In genomic region chr7:517848-518629, GRCh38 we compare ENCODE assay signal across 9 cellular contexts. TPM values are rescaled to one million over a fixed set of nuclear protein-coding genes. Genes with fewer than 3 reads are reported as not detected.
DNase-seq lines count a peak whose midpoint lies in the region; ATAC-seq and FAIRE-seq lines count a peak whose summit lies in the region.
"Had no signal": no experiment of that assay in that cellular context is flagged by ENCODE, and none has a peak within 500 bp of the region (broad histone marks: within the 10 kb centered on the region; RNA-seq: fewer than 3 reads in every experiment).

No MANE protein-coding gene starts in this region.

- POLR2A ChIA-PET in T-cell (lab: Charles Lee): no interaction called here

- peaks cover 40% of the 10 kb centered on the region for H3K27me3 ChIP-seq in effector memory CD4-positive, alpha-beta T cell (replicated peaks; ENCODE audit: control insufficient read depth, insufficient read depth, low read length, poor library complexity, severe bottlenecking)

- no peaks in the 10 kb centered on the region for H3K36me3 Mint-ChIP-seq in T-cell
- H3K36me3 Mint-ChIP-seq: activated naive CD4-positive, alpha-beta T cell treated with anti-CD3 and anti-CD28 coated beads, Interleukin-2, amount 50 U/mL, for 72 hours had no signal

- no peaks in the 10 kb centered on the region for H3K9me3 ChIP-seq in effector memory CD4-positive, alpha-beta T cell (ENCODE audit: control insufficient read depth, low read length)

- peaks cover 6 to 22% (median 12%) of the 10 kb centered on the region in 3 donors for H3K4me1 Mint-ChIP-seq in T-cell

- no peak overlapping the region for H3K27ac Mint-ChIP-seq in T-cell
- H3K27ac Mint-ChIP-seq: activated naive CD4-positive, alpha-beta T cell treated with anti-CD3 and anti-CD28 coated beads, Interleukin-2, amount 50 U/mL, for 72 hours had no signal

- H3K27me3 Mint-ChIP-seq in T-cell: peaks cover 12 to 43% of the 10 kb centered on the region in 2 donors

- CTCF ChIA-PET in T-cell (lab: Charles Lee): interaction anchor here in 1 of 2 donors (0.7 kb wide), 1 partner anchor 192 kb away, joined by 4 read pairs; no protein-coding TSS in a partner anchor

- no peak overlapping the region for H3K27ac ChIP-seq in effector memory CD4-positive, alpha-beta T cell (ENCODE audit: insufficient read depth, low read length, poor library complexity, severe bottlenecking)
- H3K27ac ChIP-seq in substantia nigra (ENCODE audit: low read depth, low read length, poor library complexity, severe bottlenecking): peak overlapping the region; percentile 99

- H3K4me3 Mint-ChIP-seq in T-cell: peak overlapping the region; percentile 71 to 78 (median 74)

- H3K4me3 ChIP-seq in effector memory CD4-positive, alpha-beta T cell (ENCODE audit: insufficient read depth, low read depth, low read length, poor library complexity, severe bottlenecking): peak overlapping the region; percentile 50

- DNase-seq in NCI-H2227 (lab: John Stamatoyannopoulos, UW; ENCODE audit: unreplicated experiment) (peak; percentile 23), NCI-H2227 treated with DMSO at 0.1 percent for 48 hours (lab: John Stamatoyannopoulos, UW) (no peak), T-cell (no peak), medulla oblongata (ENCODE audit: extremely low spot score) (peak; percentile 63), substantia nigra (lab: John Stamatoyannopoulos, UW) (peak in 40 of 49 donors; percentile 20 to 81 (median 51)), NCI-H1436 treated with DMSO at 0.1 percent for 48 hours (lab: John Stamatoyannopoulos, UW) (no peak), GM19239 (ENCODE audit: insufficient read length, low spot score) (no peak)
- DNase-seq in effector memory CD4-positive, alpha-beta T cell: no peak

- no peaks in the 10 kb centered on the region for H3K9me3 Mint-ChIP-seq in T-cell
- H3K9me3 Mint-ChIP-seq: activated naive CD4-positive, alpha-beta T cell treated with anti-CD3 and anti-CD28 coated beads, Interleukin-2, amount 50 U/mL, for 72 hours had no signal

- FAIRE-seq in GM19239 (lab: Jason Lieb, UNC): no peak

- H3K36me3 ChIP-seq in effector memory CD4-positive, alpha-beta T cell (ENCODE audit: control insufficient read depth, insufficient read depth, low read length): no peaks in the 10 kb centered on the region

- no peak for ATAC-seq in T-cell (replicated peaks in 1 of 4)

- peaks cover 42% of the 10 kb centered on the region for H3K4me1 ChIP-seq in effector memory CD4-positive, alpha-beta T cell (ENCODE audit: control insufficient read depth, insufficient read depth, low read length, poor library complexity, severe bottlenecking)

RNA-seq across cellular contexts. Expression of gene PDGFA, which starts 1.6 kb away (rescaled TPM):
- total RNA-seq in T-cell: under 1 TPM in 4 of 5 donors, not detected in 1; 0.58 to 0.85 (median 0.74) TPM

Comparison
In these comparisons a context has a peak if more than half of its experiments do, and no peak if none do; other contexts are left out.
1. DNase-seq: peak in NCI-H2227 (single experiment), medulla oblongata (single experiment) and substantia nigra (40 of 49); none in NCI-H2227 treated with DMSO at 0.1 percent for 48 hours (single experiment), T-cell (0 of 34), effector memory CD4-positive, alpha-beta T cell (0 of 3), NCI-H1436 treated with DMSO at 0.1 percent for 48 hours (single experiment) and GM19239 (single experiment).